Comparison of ENCODE assay signal across 8 cellular contexts in the genomic region with DNA sequence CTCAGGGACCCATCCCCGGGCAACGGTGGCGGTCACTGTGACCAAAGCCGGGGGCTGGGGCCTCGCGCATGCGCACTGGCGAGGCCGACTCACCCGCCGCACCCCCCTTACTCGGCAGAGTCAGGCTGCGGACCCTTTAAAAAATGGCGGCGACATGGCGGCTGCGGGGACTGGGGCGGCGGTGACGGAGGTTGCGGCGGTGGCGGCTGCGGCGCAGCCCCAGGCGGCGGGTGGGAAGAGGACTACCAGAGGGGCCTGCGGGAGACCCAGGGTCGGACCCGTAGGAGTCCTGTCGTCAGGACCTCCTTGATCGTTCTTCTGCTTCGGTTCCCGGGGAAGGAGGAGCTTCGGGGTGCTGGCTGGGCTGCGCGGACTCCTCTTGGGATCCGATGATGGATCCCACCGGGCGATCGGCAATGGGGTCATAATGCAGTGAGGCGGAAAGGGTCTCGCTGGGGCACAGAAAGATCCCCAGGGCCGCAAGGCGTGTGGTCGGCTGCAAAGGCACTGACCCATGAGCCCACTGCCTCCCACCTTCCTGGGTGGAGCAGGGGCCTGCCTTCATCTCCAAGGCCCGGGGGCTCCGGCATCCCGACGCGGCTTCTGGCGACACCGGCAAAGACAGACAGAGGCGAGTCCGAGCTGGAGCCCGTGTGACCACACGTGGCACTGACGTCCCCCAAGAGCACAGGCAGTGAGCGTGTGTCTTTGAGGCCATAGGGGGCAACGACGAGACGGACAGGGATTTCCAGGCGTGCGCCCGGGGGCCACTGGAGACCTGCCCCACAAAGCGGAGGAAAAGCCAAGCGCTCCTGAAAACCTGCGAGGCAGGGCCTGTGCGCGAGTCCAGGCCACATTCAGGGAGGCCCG.
A peak's percentile ranks its signal among the peaks of the same experiment; 100 is the strongest.
DNase-seq lines count a peak whose midpoint lies in the region; ATAC-seq and TF ChIP-seq lines count a peak whose summit lies in the region.
"Not testable (repeated sequence)": the region's sequence is repeated elsewhere in the genome, so short reads cannot be mapped to it uniquely, and the experiment has no call there.

No MANE protein-coding gene starts in this region.

- H3K27me3 ChIP-seq in kidney epithelial cell (ENCODE audit: control insufficient read depth, insufficient read depth, low read length); upper lobe of right lung: not testable (repeated sequence)

- not testable (repeated sequence) for H3K4me1 ChIP-seq in upper lobe of right lung

- not testable (repeated sequence) for TF ChIP-seq CTCF in astrocyte of the spinal cord (IDR thresholded peaks at IDR 0.05; ENCODE audit: low read depth, low read length); epithelial cell of esophagus (IDR thresholded peaks at IDR 0.05; ENCODE audit: insufficient read depth, low read depth, low read length, missing control alignments); kidney epithelial cell (IDR thresholded peaks at IDR 0.05; ENCODE audit: insufficient read depth, low read length, poor library complexity, severe bottlenecking); retinal pigment epithelial cell (conservative IDR thresholded peaks at IDR 0.05; ENCODE audit: low read depth, low read length); upper lobe of right lung (IDR thresholded peaks at IDR 0.05)

- not testable (repeated sequence) for H3K9me3 ChIP-seq in upper lobe of right lung

- in situ Hi-C loops in astrocyte of the spinal cord (cut with HindIII; ENCODE audit: low sequenced_read_pairs), result not testable (repeated sequence)

- DNase-seq in OCI-M1 (lab: John Stamatoyannopoulos, UW), result peak; percentile 91
- DNase-seq in activated CD8-positive, alpha-beta memory T cell treated with anti-CD3 and anti-CD28 coated beads, Interleukin-2, amount 50 U/mL, for 4 hours, result peak; percentile 34
- DNase-seq in astrocyte of the spinal cord (ENCODE audit: low read depth, low spot score); kidney epithelial cell (ENCODE audit: low read depth); retinal pigment epithelial cell (ENCODE audit: low read depth); upper lobe of right lung: not testable (repeated sequence)
- peak; percentile 3 for DNase-seq in epithelial cell of esophagus (ENCODE audit: low read depth)

- intact Hi-C loops in upper lobe of right lung (cut with DNase I), result not testable (repeated sequence)

- not testable (repeated sequence) for ATAC-seq in upper lobe of right lung

- H3K27ac ChIP-seq in upper lobe of right lung, result not testable (repeated sequence)

- not testable (repeated sequence) for H3K36me3 ChIP-seq in kidney epithelial cell (ENCODE audit: control insufficient read depth, insufficient read depth, low read length); upper lobe of right lung

- H3K4me3 ChIP-seq in GM08714 (ENCODE audit: low read length) (peak overlapping the region; percentile 92; the same call in 1 of the 2 replicates), astrocyte of the spinal cord (ENCODE audit: low read depth, low read length) (peak overlapping the region; percentile 44), epithelial cell of esophagus (ENCODE audit: low read length) (peak overlapping the region; percentile 39), kidney epithelial cell (ENCODE audit: low read depth, low read length) (peak overlapping the region; percentile 47), retinal pigment epithelial cell (ENCODE audit: low read length) (peak overlapping the region; percentile 20), upper lobe of right lung (peak overlapping the region; percentile 29)

Comparison
In these comparisons a context has a peak if more than half of its experiments do, and no peak if none do; other contexts are left out.
1. H3K4me3 ChIP-seq: peak in every context shown above with its lines; median percentile 92 in GM08714; 47 in kidney epithelial cell; 44 in astrocyte of the spinal cord; 39 in epithelial cell of esophagus; 29 in upper lobe of right lung; 20 in retinal pigment epithelial cell.